ENCODE assay signal across 37 cellular contexts in the genomic region with DNA sequence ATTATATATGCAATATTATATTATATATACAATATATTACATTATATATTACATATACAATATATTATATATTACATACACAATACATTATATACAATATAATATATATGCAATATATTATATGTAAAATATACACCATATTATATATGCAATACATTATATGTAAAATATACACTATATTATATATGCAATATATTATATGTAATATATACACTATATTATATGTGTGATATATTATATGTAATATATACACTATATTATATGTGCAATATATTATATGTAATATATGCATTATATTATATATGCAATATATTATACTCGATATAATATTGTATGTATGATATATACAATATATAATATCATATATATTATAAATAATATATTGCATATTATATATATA.
"Had no signal": no experiment of that assay in that cellular context is flagged by ENCODE, and none has a peak within 500 bp of the region (broad histone marks: within the 10 kb centered on the region; RNA-seq: fewer than 3 reads in every experiment).

No MANE protein-coding gene starts in this region.

- H3K9me3 Mint-ChIP-seq: activated CD4-positive, alpha-beta memory T cell treated with anti-CD3 and anti-CD28 coated beads, Interleukin-2, amount 10 ng/mL, durations not matched to agents 7 days and 5 days; activated CD4-positive, alpha-beta T cell treated with anti-CD3 and anti-CD28 coated beads, Interleukin-2, amount 10 ng/mL, durations not matched to agents 7 days and 5 days; activated naive CD4-positive, alpha-beta T cell treated with anti-CD3 and anti-CD28 coated beads, Interleukin-2, amount 10 ng/mL, durations not matched to agents 7 days and 5 days; activated naive CD4-positive, alpha-beta T cell treated with anti-CD3 and anti-CD28 coated beads, Interleukin-2, amount 50 U/mL, for 24 hours; activated naive CD8-positive, alpha-beta T cell treated with anti-CD3 and anti-CD28 coated beads, Interleukin-2, amount 10 ng/mL, durations not matched to agents 7 days and 5 days; activated T-cell treated with anti-CD3 and anti-CD28 coated beads, Interleukin-2, amount 50 U/mL, for 24 hours; activated T-helper 2 cell treated with anti-CD3 and anti-CD28 coated beads, Interferon-gamma antibody, Interleukin-2, Interleukin-4, amounts not matched to agents 10 μg/mL and 5 μg/mL and 100 μg/mL, durations not matched to agents 14 hours and 24 hours and 36 hours; T-helper 1 cell treated with Interleukin-12 subunit alpha and Interleukin-12 subunit beta and Interleukin-4 antibody, amounts not matched to agents 30 μg/mL and 1 μg/mL, for 36 hours; T-helper 2 cell treated with Interferon-gamma antibody and Interleukin-4, amounts not matched to agents 5 μg/mL and 100 μg/mL, for 36 hours had no signal

- H3K36me3 ChIP-seq: ascending aorta, cardiac muscle cell had no signal

- H3K4me1 Mint-ChIP-seq: activated CD4-positive, alpha-beta memory T cell treated with anti-CD3 and anti-CD28 coated beads, Interleukin-2, amount 10 ng/mL, durations not matched to agents 7 days and 5 days; activated CD4-positive, alpha-beta T cell treated with anti-CD3 and anti-CD28 coated beads for 36 hours; activated CD4-positive, alpha-beta T cell treated with anti-CD3 and anti-CD28 coated beads, Interleukin-2, amount 10 ng/mL, durations not matched to agents 7 days and 5 days; activated CD8-positive, alpha-beta memory T cell treated with anti-CD3 and anti-CD28 coated beads, Interleukin-2, amount 10 ng/mL, durations not matched to agents 7 days and 5 days; activated naive CD4-positive, alpha-beta T cell treated with anti-CD3 and anti-CD28 coated beads, Interleukin-2, amount 10 ng/mL, durations not matched to agents 7 days and 5 days; activated naive CD4-positive, alpha-beta T cell treated with anti-CD3 and anti-CD28 coated beads, Interleukin-2, amount 50 U/mL, for 24 hours; activated naive CD8-positive, alpha-beta T cell treated with anti-CD3 and anti-CD28 coated beads, Interleukin-2, amount 10 ng/mL, durations not matched to agents 7 days and 5 days; activated naive CD8-positive, alpha-beta T cell treated with anti-CD3 and anti-CD28 coated beads, Interleukin-2, amount 50 U/mL, for 24 hours; brain had no signal

- H3K27ac ChIP-seq: ascending aorta, cardiac muscle cell, VCaP had no signal

- H3K4me1 ChIP-seq: ascending aorta had no signal

- H3K27me3 Mint-ChIP-seq: activated CD4-positive, alpha-beta memory T cell treated with anti-CD3 and anti-CD28 coated beads, Interleukin-2, amount 10 ng/mL, durations not matched to agents 7 days and 5 days; activated CD4-positive, alpha-beta T cell treated with anti-CD3 and anti-CD28 coated beads for 36 hours; activated CD4-positive, alpha-beta T cell treated with anti-CD3 and anti-CD28 coated beads, Interleukin-2, amount 10 ng/mL, durations not matched to agents 7 days and 5 days; activated CD8-positive, alpha-beta memory T cell treated with anti-CD3 and anti-CD28 coated beads, Interleukin-2, amount 10 ng/mL, durations not matched to agents 7 days and 5 days; activated naive CD4-positive, alpha-beta T cell treated with anti-CD3 and anti-CD28 coated beads, Interleukin-2, amount 10 ng/mL, durations not matched to agents 7 days and 5 days; activated naive CD8-positive, alpha-beta T cell; activated naive CD8-positive, alpha-beta T cell treated with anti-CD3 and anti-CD28 coated beads, Interleukin-2, amount 10 ng/mL, durations not matched to agents 7 days and 5 days; activated naive CD8-positive, alpha-beta T cell treated with anti-CD3 and anti-CD28 coated beads, Interleukin-2, amount 50 U/mL, for 24 hours; activated T-cell treated with anti-CD3 and anti-CD28 coated beads, Interleukin-2, amount 50 U/mL, for 24 hours had no signal

- H3K4me3 Mint-ChIP-seq: activated CD4-positive, alpha-beta memory T cell treated with anti-CD3 and anti-CD28 coated beads, Interleukin-2, amount 10 ng/mL, durations not matched to agents 7 days and 5 days; activated CD4-positive, alpha-beta T cell treated with anti-CD3 and anti-CD28 coated beads for 36 hours; activated CD4-positive, alpha-beta T cell treated with anti-CD3 and anti-CD28 coated beads, Interleukin-2, amount 10 ng/mL, durations not matched to agents 7 days and 5 days; activated CD8-positive, alpha-beta memory T cell treated with anti-CD3 and anti-CD28 coated beads, Interleukin-2, amount 10 ng/mL, durations not matched to agents 7 days and 5 days; activated CD8-positive, alpha-beta T cell treated with anti-CD3 and anti-CD28 coated beads, Interleukin-2, amount 10 ng/mL, durations not matched to agents 7 days and 5 days; activated naive CD4-positive, alpha-beta T cell treated with anti-CD3 and anti-CD28 coated beads, Interleukin-2, amount 10 ng/mL, durations not matched to agents 7 days and 5 days; activated naive CD4-positive, alpha-beta T cell treated with anti-CD3 and anti-CD28 coated beads, Interleukin-2, amount 50 U/mL, for 24 hours; activated naive CD8-positive, alpha-beta T cell; activated naive CD8-positive, alpha-beta T cell treated with anti-CD3 and anti-CD28 coated beads, Interleukin-2, amount 10 ng/mL, durations not matched to agents 7 days and 5 days; activated naive CD8-positive, alpha-beta T cell treated with anti-CD3 and anti-CD28 coated beads, Interleukin-2, amount 50 U/mL, for 24 hours; activated T-cell treated with anti-CD3 and anti-CD28 coated beads, Interleukin-2, amount 50 U/mL, for 24 hours; brain; T-helper 1 cell treated with Interleukin-12 subunit alpha and Interleukin-12 subunit beta and Interleukin-4 antibody, amounts not matched to agents 30 μg/mL and 1 μg/mL, for 36 hours; T-helper 2 cell treated with Interferon-gamma antibody and Interleukin-4, amounts not matched to agents 5 μg/mL and 100 μg/mL, for 36 hours had no signal

- H3K27ac Mint-ChIP-seq: activated CD4-positive, alpha-beta memory T cell treated with anti-CD3 and anti-CD28 coated beads, Interleukin-2, amount 10 ng/mL, durations not matched to agents 7 days and 5 days; activated CD4-positive, alpha-beta T cell treated with anti-CD3 and anti-CD28 coated beads for 36 hours; activated CD4-positive, alpha-beta T cell treated with anti-CD3 and anti-CD28 coated beads, Interleukin-2, amount 10 ng/mL, durations not matched to agents 7 days and 5 days; activated CD8-positive, alpha-beta memory T cell treated with anti-CD3 and anti-CD28 coated beads, Interleukin-2, amount 10 ng/mL, durations not matched to agents 7 days and 5 days; activated CD8-positive, alpha-beta T cell treated with anti-CD3 and anti-CD28 coated beads, Interleukin-2, amount 10 ng/mL, durations not matched to agents 7 days and 5 days; activated naive CD4-positive, alpha-beta T cell treated with anti-CD3 and anti-CD28 coated beads, Interleukin-2, amount 10 ng/mL, durations not matched to agents 7 days and 5 days; activated naive CD4-positive, alpha-beta T cell treated with anti-CD3 and anti-CD28 coated beads, Interleukin-2, amount 50 U/mL, for 24 hours; activated naive CD8-positive, alpha-beta T cell; activated naive CD8-positive, alpha-beta T cell treated with anti-CD3 and anti-CD28 coated beads, Interleukin-2, amount 10 ng/mL, durations not matched to agents 7 days and 5 days; activated naive CD8-positive, alpha-beta T cell treated with anti-CD3 and anti-CD28 coated beads, Interleukin-2, amount 50 U/mL, for 24 hours; activated T-cell treated with anti-CD3 and anti-CD28 coated beads, Interleukin-2, amount 50 U/mL, for 24 hours; activated T-helper 2 cell treated with anti-CD3 and anti-CD28 coated beads, Interferon-gamma antibody, Interleukin-2, Interleukin-4, amounts not matched to agents 10 μg/mL and 5 μg/mL and 100 μg/mL, durations not matched to agents 14 hours and 24 hours and 36 hours; brain; T-helper 1 cell treated with Interleukin-12 subunit alpha and Interleukin-12 subunit beta and Interleukin-4 antibody, amounts not matched to agents 30 μg/mL and 1 μg/mL, for 36 hours; T-helper 2 cell treated with Interferon-gamma antibody and Interleukin-4, amounts not matched to agents 5 μg/mL and 100 μg/mL, for 36 hours had no signal

- DNase-seq: activated CD4-positive, alpha-beta memory T cell treated with anti-CD3 and anti-CD28 coated beads, Interleukin-2, amount 10 ng/mL, durations not matched to agents 7 days and 5 days; activated CD4-positive, alpha-beta T cell treated with anti-CD3 and anti-CD28 coated beads for 1 hour; activated CD4-positive, alpha-beta T cell treated with anti-CD3 and anti-CD28 coated beads for 36 hours; activated CD4-positive, alpha-beta T cell treated with anti-CD3 and anti-CD28 coated beads for 48 hours; activated CD4-positive, alpha-beta T cell treated with anti-CD3 and anti-CD28 coated beads, Interleukin-2, amount 10 ng/mL, durations not matched to agents 7 days and 5 days; activated CD4-positive, alpha-beta T cell treated with anti-CD3 and anti-CD28 coated beads, Interleukin-2, amount 50 U/mL, for 48 hours; activated CD4-positive, CD25-positive, alpha-beta regulatory T cell; activated CD8-positive, alpha-beta memory T cell treated with anti-CD3 and anti-CD28 coated beads for 24 hours; activated CD8-positive, alpha-beta memory T cell treated with anti-CD3 and anti-CD28 coated beads, Interleukin-2, amount 10 ng/mL, durations not matched to agents 7 days and 5 days; activated CD8-positive, alpha-beta memory T cell treated with anti-CD3 and anti-CD28 coated beads, Interleukin-2, amount 50 U/mL, for 48 hours; activated CD8-positive, alpha-beta T cell treated with anti-CD3 and anti-CD28 coated beads, Interleukin-2, amount 10 ng/mL, durations not matched to agents 7 days and 5 days; activated effector memory CD4-positive, alpha-beta T cell treated with Interleukin-2 at 50 U/mL for 16 hours; activated gamma-delta T cell; activated naive CD4-positive, alpha-beta T cell treated with anti-CD3 and anti-CD28 coated beads, Interleukin-2, amount 10 ng/mL, durations not matched to agents 7 days and 5 days; activated naive CD4-positive, alpha-beta T cell treated with Interleukin-2 at 50 U/mL for 16 hours; activated naive CD8-positive, alpha-beta T cell treated with anti-CD3 and anti-CD28 coated beads, Interleukin-2, amount 10 ng/mL, durations not matched to agents 7 days and 5 days; activated naive CD8-positive, alpha-beta T cell treated with anti-CD3 and anti-CD28 coated beads, Interleukin-2, amount 50 U/mL, for 24 hours; activated T-cell treated with anti-CD3 and anti-CD28 coated beads, Interleukin-2, amount 50 U/mL, for 24 hours; activated T-cell treated with anti-CD3 and anti-CD28 coated beads, Interleukin-2, amount 50 U/mL, for 48 hours; amygdala; anterior cingulate cortex; caudate nucleus; SW 1271; T-helper 1 cell; T-helper 2 cell; T-helper 9 cell had no signal

- ATAC-seq: activated CD4-positive, alpha-beta T cell treated with anti-CD3 and anti-CD28 coated beads for 36 hours; activated CD4-positive, CD25-positive, alpha-beta regulatory T cell treated with anti-CD3 and anti-CD28 coated beads, Interleukin-2, amount 50 U/mL, for 24 hours; activated CD8-positive, alpha-beta memory T cell treated with anti-CD3 and anti-CD28 coated beads, Interleukin-2, amount 10 ng/mL, durations not matched to agents 7 days and 5 days; activated CD8-positive, alpha-beta T cell treated with anti-CD3 and anti-CD28 coated beads, Interleukin-2, amount 10 ng/mL, durations not matched to agents 7 days and 5 days; activated naive CD8-positive, alpha-beta T cell treated with anti-CD3 and anti-CD28 coated beads, Interleukin-2, amount 50 U/mL, for 24 hours had no signal

- FAIRE-seq: bronchial epithelial cell had no signal

- H3K36me3 Mint-ChIP-seq: activated CD8-positive, alpha-beta memory T cell treated with anti-CD3 and anti-CD28 coated beads, Interleukin-2, amount 10 ng/mL, durations not matched to agents 7 days and 5 days; activated naive CD4-positive, alpha-beta T cell treated with anti-CD3 and anti-CD28 coated beads, Interleukin-2, amount 10 ng/mL, durations not matched to agents 7 days and 5 days; activated naive CD4-positive, alpha-beta T cell treated with anti-CD3 and anti-CD28 coated beads, Interleukin-2, amount 50 U/mL, for 24 hours; activated naive CD8-positive, alpha-beta T cell; activated naive CD8-positive, alpha-beta T cell treated with anti-CD3 and anti-CD28 coated beads, Interleukin-2, amount 10 ng/mL, durations not matched to agents 7 days and 5 days; brain had no signal

- H3K9me3 ChIP-seq: ascending aorta had no signal

- H3K4me3 ChIP-seq: ascending aorta, cardiac muscle cell had no signal
